20 cellular contexts compared by ENCODE assay signal in the genomic region with DNA sequence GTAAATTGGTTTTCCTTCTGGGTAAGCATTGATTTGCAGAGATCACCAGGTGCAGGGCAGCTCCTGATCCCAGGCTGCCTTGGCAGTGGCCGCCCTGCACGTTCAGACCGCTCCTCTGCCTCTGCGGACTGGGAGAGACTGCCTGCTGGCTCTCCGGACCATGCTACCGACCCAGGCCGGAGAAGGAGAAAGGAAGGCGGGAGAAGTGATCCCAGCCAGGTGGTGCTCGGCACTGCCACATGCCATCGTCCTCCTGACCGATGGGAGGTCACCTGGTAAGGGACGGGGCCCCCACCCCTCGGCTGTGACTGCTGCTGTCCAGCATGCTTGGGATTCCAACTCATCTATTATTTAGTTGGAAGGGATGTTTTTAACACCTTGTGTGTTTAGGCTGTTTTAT.
"Had no signal": no experiment of that assay in that cellular context is flagged by ENCODE, and none has a peak within 500 bp of the region (broad histone marks: within the 10 kb centered on the region; RNA-seq: fewer than 3 reads in every experiment).

No MANE protein-coding gene starts in this region.

- H3K4me3 ChIP-seq: hepatocyte, psoas muscle, spleen, tibial nerve had no signal

- H3K4me3 Mint-ChIP-seq: dendritic cell treated with granulocyte-macrophage colony-stimulating factor and Interleukin-4, amounts not matched to agents 40 ng/mL and 50 ng/mL, for 4 days; effector memory CD8-positive, alpha-beta T cell; mesothelial cell of epicardium; natural killer cell treated with Interleukin-12 subunit alpha and Interleukin-12 subunit beta and Interleukin-15 and Interleukin-18, amount 100 ng/mL, for 72 hours; stimulated activated memory B cell treated with anti-CD40 and anti-IgM and Interleukin-4, amounts not matched to agents 10 μg/mL and 1 μg/mL and 100 μg/mL, for 72 hours; stimulated activated naive CD8-positive, alpha-beta T cell treated with anti-CD3 and anti-CD28 coated beads, Interleukin-15, Interleukin-2, amounts not matched to agents 100 ng/mL and 50 ng/mL, for 24 hours had no signal

- H3K27ac Mint-ChIP-seq: dendritic cell treated with granulocyte-macrophage colony-stimulating factor and Interleukin-4, amounts not matched to agents 40 ng/mL and 50 ng/mL, for 4 days; effector memory CD8-positive, alpha-beta T cell; mesothelial cell of epicardium; natural killer cell treated with Interleukin-12 subunit alpha and Interleukin-12 subunit beta and Interleukin-15 and Interleukin-18, amount 100 ng/mL, for 72 hours; stimulated activated memory B cell treated with anti-CD40 and anti-IgM and Interleukin-4, amounts not matched to agents 10 μg/mL and 1 μg/mL and 100 μg/mL, for 72 hours; stimulated activated naive CD8-positive, alpha-beta T cell treated with anti-CD3 and anti-CD28 coated beads, Interleukin-15, Interleukin-2, amounts not matched to agents 100 ng/mL and 50 ng/mL, for 24 hours had no signal

- H3K9me3 Mint-ChIP-seq: dendritic cell treated with granulocyte-macrophage colony-stimulating factor and Interleukin-4, amounts not matched to agents 40 ng/mL and 50 ng/mL, for 4 days; mesothelial cell of epicardium; natural killer cell treated with Interleukin-12 subunit alpha and Interleukin-12 subunit beta and Interleukin-15 and Interleukin-18, amount 100 ng/mL, for 72 hours; stimulated activated memory B cell treated with anti-CD40 and anti-IgM and Interleukin-4, amounts not matched to agents 10 μg/mL and 1 μg/mL and 100 μg/mL, for 72 hours; stimulated activated naive CD8-positive, alpha-beta T cell treated with anti-CD3 and anti-CD28 coated beads, Interleukin-15, Interleukin-2, amounts not matched to agents 100 ng/mL and 50 ng/mL, for 24 hours had no signal

- H3K4me1 ChIP-seq: psoas muscle, spleen, tibial nerve had no signal

- H3K9me3 ChIP-seq: psoas muscle, spleen had no signal

- H3K27me3 Mint-ChIP-seq: effector memory CD8-positive, alpha-beta T cell; natural killer cell treated with Interleukin-12 subunit alpha and Interleukin-12 subunit beta and Interleukin-15 and Interleukin-18, amount 100 ng/mL, for 72 hours; stimulated activated naive CD8-positive, alpha-beta T cell treated with anti-CD3 and anti-CD28 coated beads, Interleukin-15, Interleukin-2, amounts not matched to agents 100 ng/mL and 50 ng/mL, for 24 hours had no signal

- H3K36me3 Mint-ChIP-seq: mesothelial cell of epicardium; natural killer cell treated with Interleukin-12 subunit alpha and Interleukin-12 subunit beta and Interleukin-15 and Interleukin-18, amount 100 ng/mL, for 72 hours; stimulated activated memory B cell treated with anti-CD40 and anti-IgM and Interleukin-4, amounts not matched to agents 10 μg/mL and 1 μg/mL and 100 μg/mL, for 72 hours had no signal

- DNase-seq: cerebellar nuclear complex; effector memory CD8-positive, alpha-beta T cell; foreskin melanocyte; kidney glomerular epithelial cell; mammary epithelial cell; psoas muscle; retina; spleen; stimulated activated CD4-positive, alpha-beta T cell treated with anti-CD3 and anti-CD28 coated beads, Interleukin-15, amount 100 ng/mL, for 24 hours; stimulated activated CD4-positive, alpha-beta T cell treated with anti-CD3 and anti-CD28 coated beads, Interleukin-1b, Interleukin-23, amount 100 ng/mL, for 48 hours; stimulated activated CD4-positive, alpha-beta T cell treated with anti-CD3 and anti-CD28 coated beads, Interleukin-4, amount 100 ng/mL, for 24 hours had no signal

- H3K4me1 Mint-ChIP-seq: mesothelial cell of epicardium; stimulated activated memory B cell treated with anti-CD40 and anti-IgM and Interleukin-4, amounts not matched to agents 10 μg/mL and 1 μg/mL and 100 μg/mL, for 72 hours had no signal

- H3K27ac ChIP-seq: hepatocyte, psoas muscle, spleen, tibial nerve had no signal

- H3K36me3 ChIP-seq: spleen, tibial nerve had no signal

- H3K27me3 ChIP-seq: hepatocyte, tibial nerve had no signal

- ATAC-seq: effector memory CD8-positive, alpha-beta T cell; left lobe of liver; natural killer cell treated with Interleukin-12 subunit alpha and Interleukin-12 subunit beta and Interleukin-15 and Interleukin-18, amount 100 ng/mL, for 72 hours; psoas muscle; sciatic nerve; stimulated activated memory B cell treated with anti-CD40 and anti-IgM and Interleukin-4, amounts not matched to agents 10 μg/mL and 1 μg/mL and 100 μg/mL, for 72 hours had no signal
